Comparison of ENCODE assay signal across 11 cellular contexts in the genomic region with DNA sequence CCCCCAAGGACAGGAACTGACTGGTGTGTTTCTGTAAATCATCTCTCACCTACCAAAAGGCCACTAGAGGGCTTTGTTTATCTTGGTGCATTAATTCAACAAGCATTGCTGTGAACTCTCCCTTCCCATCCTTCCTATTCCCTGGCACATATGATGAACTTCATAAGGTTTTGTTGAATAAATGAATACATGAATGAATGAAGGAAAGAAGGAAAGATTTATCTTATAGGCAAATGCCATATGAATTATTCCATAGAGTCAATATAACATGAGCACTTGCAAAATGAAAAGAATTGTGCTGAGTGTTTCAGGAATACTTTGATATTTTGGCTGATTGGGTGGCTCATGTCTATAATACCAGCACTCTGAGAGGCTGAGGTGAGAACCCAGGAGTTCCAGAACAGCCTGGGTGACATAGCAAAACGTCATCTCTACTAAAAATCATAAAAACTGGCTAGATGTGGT. TPM values are rescaled to one million over a fixed set of nuclear protein-coding genes. Genes with fewer than 3 reads are reported as not detected.
DNase-seq lines count a peak whose midpoint lies in the region; ATAC-seq, FAIRE-seq and TF ChIP-seq lines count a peak whose summit lies in the region.
"Had no signal": no experiment of that assay in that cellular context is flagged by ENCODE, and none has a peak within 500 bp of the region (broad histone marks: within the 10 kb centered on the region; RNA-seq: fewer than 3 reads in every experiment).

No MANE protein-coding gene starts in this region.

- ATAC-seq in A549: peak; percentile 84 to 89
- peak; percentile 54 for ATAC-seq in PC-3
- ATAC-seq in GM19351 (IDR thresholded peaks at IDR 0.05; ENCODE audit: unreplicated experiment): no peak

- H3K27ac Mint-ChIP-seq in T-helper 2 cell treated with Interferon-gamma antibody and Interleukin-4, amounts not matched to agents 5 μg/mL and 100 μg/mL, for 36 hours: no peak overlapping the region

- BruUV-seq in PC-3 (replicated peaks; lab: Mats Ljungman, UMichigan): no TSS peak

- H3K36me3 Mint-ChIP-seq in T-helper 2 cell treated with Interferon-gamma antibody and Interleukin-4, amounts not matched to agents 5 μg/mL and 100 μg/mL, for 36 hours (ENCODE audit: low read depth): no peaks in the 10 kb centered on the region

- H3K9ac ChIP-seq in PC-3 (ENCODE audit: low read length): no peak overlapping the region

- TF ChIP-seq CTCF in A549 (IDR thresholded peaks at IDR 0.05): peak; percentile 66
- peak; percentile 70 for TF ChIP-seq CTCF in PC-3 (conservative IDR thresholded peaks at IDR 0.05; ENCODE audit: low read depth, low read length)
- TF ChIP-seq CTCF in fibroblast of the aortic adventitia (IDR thresholded peaks at IDR 0.05; ENCODE audit: insufficient read depth, low read length): peak; percentile 52

- H3K27ac ChIP-seq in A549 (no peak overlapping the region), PC-3 (ENCODE audit: low read length) (no peak overlapping the region)

- no peaks in the 10 kb centered on the region for H3K9me3 Mint-ChIP-seq in T-helper 2 cell treated with Interferon-gamma antibody and Interleukin-4, amounts not matched to agents 5 μg/mL and 100 μg/mL, for 36 hours

- no peaks in the 10 kb centered on the region for H3F3A ChIP-seq in PC-3 (ENCODE audit: low read length, unreplicated experiment)

- peaks cover 1% of the 10 kb centered on the region for H3K4me1 Mint-ChIP-seq in T-helper 2 cell treated with Interferon-gamma antibody and Interleukin-4, amounts not matched to agents 5 μg/mL and 100 μg/mL, for 36 hours (ENCODE audit: low read depth)

- H3K27me3 Mint-ChIP-seq in T-helper 2 cell treated with Interferon-gamma antibody and Interleukin-4, amounts not matched to agents 5 μg/mL and 100 μg/mL, for 36 hours (ENCODE audit: low read depth): peaks cover 6% of the 10 kb centered on the region

- DNase-seq in A549 (ENCODE audit: low read depth in 1 of 2, low spot score in 1 of 2) (peak; percentile 64 to 65), GM12892 (ENCODE audit: insufficient read length) (no peak), PC-3 (peak; percentile 56), fibroblast of the aortic adventitia (ENCODE audit: low read depth) (peak; percentile 37), nucleus accumbens (lab: John Stamatoyannopoulos, UW) (no peak)
- DNase-seq in stimulated activated CD4-positive, alpha-beta T cell treated with anti-CD3 and anti-CD28 coated beads, Interleukin-4, amount 100 ng/mL, for 1 hour: no peak
- no peak for DNase-seq in T-helper 2 cell treated with Interferon-gamma antibody and Interleukin-4, amounts not matched to agents 5 μg/mL and 100 μg/mL, for 36 hours (ENCODE audit: low spot score)
- DNase-seq: cerebellar nuclear complex; NCI-H510A; stimulated activated CD4-positive, alpha-beta T cell treated with anti-CD3 and anti-CD28 coated beads, Interleukin-12 subunit alpha, Interleukin-12 subunit beta, amount 100 ng/mL, for 4 hours had no signal

- H3K4me3 ChIP-seq in A549: no peak overlapping the region
- no peak overlapping the region for H3K4me3 ChIP-seq in PC-3 (ENCODE audit: low read length)
- no peak overlapping the region for H3K4me3 ChIP-seq in fibroblast of the aortic adventitia (ENCODE audit: low read depth, low read length)

- TF ChIP-seq RAD21 in A549 (conservative IDR thresholded peaks at IDR 0.05 in 1 of 2, IDR thresholded peaks at IDR 0.05 in 1 of 2): peak; percentile 41 to 53; a peak in 4 of 5 replicates

- FAIRE-seq in A549 (lab: Jason Lieb, UNC) (peak; percentile 85), GM12892 (lab: Jason Lieb, UNC) (peak; percentile 46)

- peaks cover 25% of the 10 kb centered on the region for H3K27me3 ChIP-seq in PC-3 (ENCODE audit: low read length)

- H3K36me3 ChIP-seq in PC-3 (ENCODE audit: low read depth, low read length): no peaks in the 10 kb centered on the region

- H3K9me3 ChIP-seq in A549 (no peaks in the 10 kb centered on the region), PC-3 (ENCODE audit: low read length) (no peaks in the 10 kb centered on the region)

- H3K79me2 ChIP-seq in PC-3 (ENCODE audit: low read length): no peaks in the 10 kb centered on the region

- H3K9me2 ChIP-seq in PC-3 (replicated peaks; ENCODE audit: low read length): no peaks in the 10 kb centered on the region

- no peak overlapping the region for H3K4me3 Mint-ChIP-seq in T-helper 2 cell treated with Interferon-gamma antibody and Interleukin-4, amounts not matched to agents 5 μg/mL and 100 μg/mL, for 36 hours

- WGBS in A549 (ENCODE audit: missing lambda C conversion rate): 0% methylated on average over 1 of the region's 1 CpG

- POLR2A ChIA-PET in A549 (lab: Yijun Ruan, JAX): no interaction called here
- POLR2A ChIA-PET in PC-3 (lab: Charles Lee; ENCODE audit: unreplicated experiment): no interaction called here

- TF ChIP-seq EP300 in A549 (IDR thresholded peaks at IDR 0.05): no peak

- H2AFZ ChIP-seq in PC-3 (ENCODE audit: low read length): no peak overlapping the region

- H3K4me2 ChIP-seq in A549 (no peak overlapping the region), PC-3 (ENCODE audit: low read length) (no peak overlapping the region)

- CTCF ChIA-PET in A549 (lab: Yijun Ruan, JAX) (interaction anchor here (0.8 to 6.1 kb wide), 18 partner anchors 8 to 370 kb away, joined by 3 to 45 read pairs (median 4); no protein-coding TSS in a partner anchor), PC-3 (lab: Charles Lee) (no interaction called here)

- H3K4me1 ChIP-seq in A549 (no peaks in the 10 kb centered on the region), PC-3 (ENCODE audit: insufficient read depth, low read length) (no peaks in the 10 kb centered on the region)

- intact Hi-C loops in PC-3 (cut with micrococcal nuclease): loop anchor here (1.0 kb wide), 1 partner anchor 31 kb away; no protein-coding TSS in a partner anchor

- H4K20me1 ChIP-seq in PC-3 (ENCODE audit: low read length): no peaks in the 10 kb centered on the region

- TF ChIP-seq POLR2A in A549 (IDR thresholded peaks at IDR 0.05; ENCODE audit: low read length) (no peak), GM12892 (IDR thresholded peaks at IDR 0.05; ENCODE audit: low read depth, low read length) (no peak)

TF ChIP-seq in A549, 52 proteins besides CTCF, POLR2A, EP300 and RAD21:
- peak; percentile 73 for TF ChIP-seq SMC3 (IDR thresholded peaks at IDR 0.05)
- TF ChIP-seq, protein P1, sequence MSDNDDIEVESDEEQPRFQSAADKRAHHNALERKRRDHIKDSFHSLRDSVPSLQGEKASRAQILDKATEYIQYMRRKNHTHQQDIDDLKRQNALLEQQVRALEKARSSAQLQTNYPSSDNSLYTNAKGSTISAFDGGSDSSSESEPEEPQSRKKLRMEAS (IDR thresholded peaks at IDR 0.05): no peak

RNA-seq across cellular contexts. Expression of a gene that starts 4.3 kb away (rescaled TPM):
- polyA plus RNA-seq in A549 (2011; rRNA removed): not detected in 2 replicates
- polyA plus RNA-seq in A549 (2012; cell fraction: cytosol; rRNA removed): not detected in 2 replicates
- not detected in 2 replicates for polyA plus RNA-seq in A549 (2012; cell fraction: nucleus; rRNA removed)
- not detected in 3 replicates for polyA plus RNA-seq in A549 (2017; fragmentation: RNase III; extraction: RNeasy Plus Mini Kit Qiagen cat#74134 plus additional on column Dnase treatment)
- polyA minus RNA-seq in A549 (2011; rRNA and poly(A)+ RNA removed): not detected in 2 replicates
- polyA plus RNA-seq in GM12892 (2012; ENCODE audit: missing spikeins): not detected
- not detected in 2 replicates for total RNA-seq in PC-3 (2014; rRNA removed)
- not detected in 2 replicates for total RNA-seq in fibroblast of the aortic adventitia (ENCODE audit: low replicate concordance)

RNA-seq across cellular contexts. Expression of a gene that starts 9.4 kb away (rescaled TPM):
- polyA plus RNA-seq in A549 (2011; rRNA removed) (not detected in 2 replicates), A549 (2017; fragmentation: RNase III; extraction: RNeasy Plus Mini Kit Qiagen cat#74134 plus additional on column Dnase treatment) (not detected in 3 replicates)
- 0.04 TPM in 1 of 2 replicates, not detected in the other for polyA plus RNA-seq in A549 (2012; cell fraction: cytosol; rRNA removed)
- not detected in 2 replicates for polyA plus RNA-seq in A549 (2012; cell fraction: nucleus; rRNA removed)
- polyA minus RNA-seq in A549 (2011; rRNA and poly(A)+ RNA removed): not detected in 2 replicates
- polyA plus RNA-seq in GM12892 (2012; ENCODE audit: missing spikeins): not detected
- total RNA-seq in PC-3 (2014; rRNA removed) (not detected in 2 replicates), fibroblast of the aortic adventitia (ENCODE audit: low replicate concordance) (not detected in 2 replicates)

RNA-seq across cellular contexts. Expression of a gene that starts 45.2 kb away (rescaled TPM):
- polyA plus RNA-seq in A549 (2011; rRNA removed) (not detected in 2 replicates), A549 (2017; fragmentation: RNase III; extraction: RNeasy Plus Mini Kit Qiagen cat#74134 plus additional on column Dnase treatment) (not detected in 3 replicates)
- polyA plus RNA-seq in A549 (2012; cell fraction: cytosol; rRNA removed): not detected in 2 replicates
- polyA plus RNA-seq in A549 (2012; cell fraction: nucleus; rRNA removed): not detected in 2 replicates
- not detected in 2 replicates for polyA minus RNA-seq in A549 (2011; rRNA and poly(A)+ RNA removed)
- 2.0 TPM for polyA plus RNA-seq in GM12892 (2012; ENCODE audit: missing spikeins)
- total RNA-seq in PC-3 (2014; rRNA removed) (0.07 TPM in 1 of 2 replicates, not detected in the other), fibroblast of the aortic adventitia (ENCODE audit: low replicate concordance) (not detected in 2 replicates)

Comparison
In these comparisons a context has a peak if more than half of its experiments do, and no peak if none do; other contexts are left out.
1. DNase-seq: peak in A549 (2 of 2), PC-3 (single experiment) and fibroblast of the aortic adventitia (single experiment); none in GM12892 (single experiment), stimulated activated CD4-positive, alpha-beta T cell treated with anti-CD3 and anti-CD28 coated beads, Interleukin-4, amount 100 ng/mL, for 1 hour (single experiment), nucleus accumbens (0 of 56) and T-helper 2 cell treated with Interferon-gamma antibody and Interleukin-4, amounts not matched to agents 5 μg/mL and 100 μg/mL, for 36 hours (single experiment).
2. Peak in every context shown above with its lines, with median percentiles within 50 percentile points of each other: CTCF ChIP-seq.